Comparison of ENCODE assay signal across 7 cellular contexts in the genomic region with DNA sequence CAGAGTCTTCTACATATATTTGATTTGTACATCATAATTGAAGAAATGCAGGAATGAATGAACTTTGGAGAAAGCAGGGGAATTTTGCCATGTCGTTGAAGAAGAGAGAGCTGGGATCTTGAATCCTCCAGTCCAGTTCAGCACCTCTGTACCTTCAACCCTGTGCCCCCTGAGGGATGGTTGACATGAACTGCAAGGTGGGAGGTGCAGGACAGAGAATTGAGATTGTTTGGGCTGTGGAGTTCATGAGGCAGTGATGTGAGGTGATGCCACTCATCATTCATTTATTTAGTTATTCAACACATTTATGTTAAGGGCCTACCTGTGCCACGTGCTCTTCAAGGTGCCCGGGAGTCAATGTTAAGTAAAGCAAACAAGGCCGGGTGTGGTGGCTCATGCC.
"Had no signal": no experiment of that assay in that cellular context is flagged by ENCODE, and none has a peak within 500 bp of the region (broad histone marks: within the 10 kb centered on the region; RNA-seq: fewer than 3 reads in every experiment).

No MANE protein-coding gene starts in this region.

- H3K36me3 ChIP-seq: HAP-1 had no signal

- H3K4me2 ChIP-seq: GM23338 had no signal

- H3K4me1 Mint-ChIP-seq: GM23338 had no signal

- H3K4me3 Mint-ChIP-seq: GM23338, HFFc6 had no signal

- H2AFZ ChIP-seq: GM23338 had no signal

- DNase-seq: HFFc6 had no signal

- H3K27ac Mint-ChIP-seq: GM23338, HFFc6 had no signal

- H3K4me3 ChIP-seq: GM23338, HAP-1, K562 had no signal

- H3K9me3 ChIP-seq: HAP-1 had no signal

- H3K27ac ChIP-seq: HL-60 had no signal

- H3K4me1 ChIP-seq: HAP-1 had no signal

- ATAC-seq: GM23338, HCT116, HepG2, K562 had no signal
